Comparison of ENCODE assay signal across 24 cellular contexts in genomic region chr3:10004960-10005564, GRCh38.
"Had no signal": no experiment of that assay in that cellular context is flagged by ENCODE, and none has a peak within 500 bp of the region (broad histone marks: within the 10 kb centered on the region; RNA-seq: fewer than 3 reads in every experiment).

No MANE protein-coding gene starts in this region.

- H2AFZ ChIP-seq: parathyroid adenoma had no signal

- H3K27me3 ChIP-seq: vagina had no signal

- H3K9ac ChIP-seq: parathyroid adenoma had no signal

- H3K79me2 ChIP-seq: parathyroid adenoma had no signal

- H3K36me3 ChIP-seq: left ventricle myocardium inferior, thoracic aorta, vagina had no signal

- H3K27ac ChIP-seq: left ventricle myocardium inferior, parathyroid adenoma, skin epidermis, thoracic aorta, vagina had no signal

- H3K27ac Mint-ChIP-seq: activated CD4-positive, alpha-beta memory T cell treated with anti-CD3 and anti-CD28 coated beads for 36 hours; activated naive CD8-positive, alpha-beta T cell treated with anti-CD3 and anti-CD28 coated beads for 36 hours; activated T-cell treated with anti-CD3 and anti-CD28 coated beads, Interleukin-2, amount 50 U/mL, for 24 hours; activated T-helper 17 cell treated with anti-CD3 and anti-CD28 coated beads, Interleukin-2, amount 50 U/mL, for 72 hours; stimulated activated effector memory CD8-positive, alpha-beta T cell treated with anti-CD3 and anti-CD28 coated beads, Interleukin-12 subunit alpha, Interleukin-12 subunit beta, amount 100 ng/mL, for 72 hours; stimulated activated naive CD8-positive, alpha-beta T cell treated with anti-CD3 and anti-CD28 coated beads, Interleukin-15, amount 100 ng/mL, for 72 hours; type B pancreatic cell had no signal

- H3K9me3 ChIP-seq: left ventricle myocardium inferior, thoracic aorta, vagina had no signal

- H3K9me3 Mint-ChIP-seq: activated CD4-positive, alpha-beta memory T cell treated with anti-CD3 and anti-CD28 coated beads for 36 hours; activated naive CD8-positive, alpha-beta T cell treated with anti-CD3 and anti-CD28 coated beads for 36 hours; activated T-cell treated with anti-CD3 and anti-CD28 coated beads, Interleukin-2, amount 50 U/mL, for 24 hours; activated T-helper 17 cell treated with anti-CD3 and anti-CD28 coated beads, Interleukin-2, amount 50 U/mL, for 72 hours; naive thymus-derived CD4-positive, alpha-beta T cell; stimulated activated effector memory CD8-positive, alpha-beta T cell treated with anti-CD3 and anti-CD28 coated beads, Interleukin-12 subunit alpha, Interleukin-12 subunit beta, amount 100 ng/mL, for 72 hours; stimulated activated naive CD8-positive, alpha-beta T cell treated with anti-CD3 and anti-CD28 coated beads, Interleukin-15, amount 100 ng/mL, for 72 hours; type B pancreatic cell had no signal

- H3K4me3 ChIP-seq: left ventricle myocardium inferior, skin epidermis, thoracic aorta, vagina had no signal

- DNase-seq: activated CD4-positive, alpha-beta memory T cell treated with anti-CD3 and anti-CD28 coated beads for 36 hours; activated CD4-positive, alpha-beta T cell treated with anti-CD3 and anti-CD28 coated beads for 48 hours; activated naive CD4-positive, alpha-beta T cell treated with Interleukin-2 at 50 U/mL for 16 hours; activated naive CD8-positive, alpha-beta T cell treated with anti-CD3 and anti-CD28 coated beads for 36 hours; activated T-cell treated with anti-CD3 and anti-CD28 coated beads, Interleukin-2, amount 50 U/mL, for 24 hours; amygdala; dermis blood vessel endothelial cell; effector CD8-positive, alpha-beta T cell; erythroblast; foreskin melanocyte; hippocampal formation; kidney glomerular epithelial cell; left ventricle myocardium inferior; naive thymus-derived CD4-positive, alpha-beta T cell; right cardiac atrium; stimulated activated CD4-positive, alpha-beta T cell treated with anti-CD3 and anti-CD28 coated beads, Interleukin-1b, Interleukin-23, amount 100 ng/mL, for 48 hours; stimulated activated naive CD8-positive, alpha-beta T cell treated with anti-CD3 and anti-CD28 coated beads, Interleukin-15, amount 100 ng/mL, for 72 hours had no signal

- H3K4me3 Mint-ChIP-seq: activated CD4-positive, alpha-beta memory T cell treated with anti-CD3 and anti-CD28 coated beads for 36 hours; activated naive CD8-positive, alpha-beta T cell treated with anti-CD3 and anti-CD28 coated beads for 36 hours; activated T-cell treated with anti-CD3 and anti-CD28 coated beads, Interleukin-2, amount 50 U/mL, for 24 hours; activated T-helper 17 cell treated with anti-CD3 and anti-CD28 coated beads, Interleukin-2, amount 50 U/mL, for 72 hours; naive thymus-derived CD4-positive, alpha-beta T cell; stimulated activated effector memory CD8-positive, alpha-beta T cell treated with anti-CD3 and anti-CD28 coated beads, Interleukin-12 subunit alpha, Interleukin-12 subunit beta, amount 100 ng/mL, for 72 hours; stimulated activated naive CD8-positive, alpha-beta T cell treated with anti-CD3 and anti-CD28 coated beads, Interleukin-15, amount 100 ng/mL, for 72 hours; type B pancreatic cell had no signal

- H3K27me3 Mint-ChIP-seq: activated CD4-positive, alpha-beta memory T cell treated with anti-CD3 and anti-CD28 coated beads for 36 hours; activated T-helper 17 cell treated with anti-CD3 and anti-CD28 coated beads, Interleukin-2, amount 50 U/mL, for 72 hours; type B pancreatic cell had no signal

- ATAC-seq: activated T-helper 17 cell treated with anti-CD3 and anti-CD28 coated beads, Interleukin-2, amount 50 U/mL, for 72 hours; naive thymus-derived CD4-positive, alpha-beta T cell; right cardiac atrium; stimulated activated effector memory CD8-positive, alpha-beta T cell treated with anti-CD3 and anti-CD28 coated beads, Interleukin-12 subunit alpha, Interleukin-12 subunit beta, amount 100 ng/mL, for 72 hours; stimulated activated naive CD8-positive, alpha-beta T cell treated with anti-CD3 and anti-CD28 coated beads, Interleukin-15, amount 100 ng/mL, for 72 hours had no signal
